ENCODE assay signal across 9 cellular contexts in genomic region chr3:76842232-76842631, GRCh38.
"Had no signal": no experiment of that assay in that cellular context is flagged by ENCODE, and none has a peak within 500 bp of the region (broad histone marks: within the 10 kb centered on the region; RNA-seq: fewer than 3 reads in every experiment).

No MANE protein-coding gene starts in this region.

- H3K4me1 ChIP-seq: HAP-1 had no signal

- ATAC-seq: HCT116, HepG2 had no signal

- H2AFZ ChIP-seq: GM23248 had no signal

- DNase-seq: GM23248, GOT3, H7, KBM-7 had no signal

- H3K9me3 ChIP-seq: HAP-1 had no signal

- H3K36me3 ChIP-seq: HAP-1 had no signal

- H3K9ac ChIP-seq: GM23248, KMS-11 had no signal

- H3K4me2 ChIP-seq: KMS-11 had no signal

- H3K27ac ChIP-seq: GM23248, HL-60, KMS-11 had no signal

- H3K4me3 ChIP-seq: GM23248, HAP-1 had no signal
